Comparison of ENCODE assay signal across 8 cellular contexts in genomic region chr16:66483689-66484452, GRCh38. TPM values are rescaled to one million over a fixed set of nuclear protein-coding genes. Genes with fewer than 3 reads are reported as not detected.
DNase-seq lines count a peak whose midpoint lies in the region; ATAC-seq and TF ChIP-seq lines count a peak whose summit lies in the region.

No MANE protein-coding gene starts in this region.

- ATAC-seq in GM19328 (IDR thresholded peaks at IDR 0.05; ENCODE audit: unreplicated experiment) (peak; percentile 62), IMR-90 (ENCODE audit: low read depth) (peak; percentile 89)
- peak; percentile 75 for ATAC-seq in activated T-helper 17 cell treated with anti-CD3 and anti-CD28 coated beads, Interleukin-2, amount 50 U/mL, for 72 hours (replicated peaks)

- peak overlapping the region; percentile 50 for H3K4me3 Mint-ChIP-seq in activated T-helper 17 cell treated with anti-CD3 and anti-CD28 coated beads, Interleukin-2, amount 50 U/mL, for 72 hours

- H3K27me3 ChIP-seq in IMR-90 (ENCODE audit: control insufficient read depth, insufficient read depth, low read length) (no peaks in the 10 kb centered on the region), testis (no peaks in the 10 kb centered on the region)

- H3K27me3 Mint-ChIP-seq in activated T-helper 17 cell treated with anti-CD3 and anti-CD28 coated beads, Interleukin-2, amount 50 U/mL, for 72 hours: no peaks in the 10 kb centered on the region

- no peak overlapping the region for H4K5ac ChIP-seq in IMR-90 (ENCODE audit: low read depth, low read length)

- no peak overlapping the region for H2BK20ac ChIP-seq in IMR-90 (ENCODE audit: low read depth, low read length)

- H2BK5ac ChIP-seq in IMR-90 (ENCODE audit: low read depth, low read length, poor library complexity, severe bottlenecking): no peak overlapping the region

- H2BK120ac ChIP-seq in IMR-90 (ENCODE audit: low read depth, low read length): no peak overlapping the region

- H3K36me3 ChIP-seq in IMR-90 (ENCODE audit: control insufficient read depth, insufficient read depth, low read length) (no peaks in the 10 kb centered on the region), testis (ENCODE audit: low read depth, missing control alignments) (no peaks in the 10 kb centered on the region)

- no peak overlapping the region for H3K14ac ChIP-seq in IMR-90 (replicated peaks; ENCODE audit: low read depth, low read length)

- TF ChIP-seq POLR2A in IMR-90 (IDR thresholded peaks at IDR 0.05; ENCODE audit: low read depth, low read length) (0 out of 2 replicates have a peak, but pooled peaks have one; percentile 30), testis (IDR thresholded peaks at IDR 0.05) (no peak)

- H3K4me3 ChIP-seq in IMR-90 (ENCODE audit: insufficient read depth, low read depth, low read length) (no peak overlapping the region), testis (no peak overlapping the region)

- H2AK5ac ChIP-seq in IMR-90 (ENCODE audit: low read depth, low read length): no peak overlapping the region; the same call in 1 of the 2 replicates

- H3K4me1 ChIP-seq in IMR-90 (ENCODE audit: control insufficient read depth, insufficient read depth, low read length): peaks cover 11% of the 10 kb centered on the region; the same call in 1 of the 2 replicates
- peaks cover 32% of the 10 kb centered on the region for H3K4me1 ChIP-seq in testis

- H4K8ac ChIP-seq in IMR-90 (ENCODE audit: low read depth in 2 of 2, low read length in 2 of 2): no peak overlapping the region

- CTCF ChIA-PET in IMR-90 (lab: Yijun Ruan, JAX): interaction anchor here (1.6 kb wide), 1 partner anchor 77 kb away, joined by 5 read pairs; no protein-coding TSS in a partner anchor

- POLR2A ChIA-PET in IMR-90 (lab: Charles Lee; ENCODE audit: unreplicated experiment): no interaction called here

- intact Hi-C loops in IMR-90 (cut with micrococcal nuclease) (loop anchor here (1.0 to 5.0 kb wide), 4 partner anchors 78 to 207 kb away; partner anchors contain the start of gene CMTM3), testis (cut with DNase I; ENCODE audit: low total_unique reads) (loop anchor here (10.0 kb wide), 2 partner anchors 119 to 121 kb away; partner anchors contain the start of genes CDH5 and CMTM3)

- H3K9ac ChIP-seq in IMR-90 (ENCODE audit: low read depth, low read length): no peak overlapping the region

- H3K27ac Mint-ChIP-seq in activated T-helper 17 cell treated with anti-CD3 and anti-CD28 coated beads, Interleukin-2, amount 50 U/mL, for 72 hours: peak overlapping the region; percentile 63

- peak; percentile 87 for DNase-seq in CD1c-positive myeloid dendritic cell (ENCODE audit: extremely low spot score)
- peak; percentile 63 for DNase-seq in IMR-90
- DNase-seq in RPMI8226: peak; percentile 84
- DNase-seq in fibroblast of the conjunctiva (ENCODE audit: low read depth): peak; percentile 47
- peak; percentile 36 for DNase-seq in occipital lobe (lab: John Stamatoyannopoulos, UW)
- DNase-seq in testis: peak; percentile 80

- H4K91ac ChIP-seq in IMR-90 (ENCODE audit: insufficient read depth, low read depth, low read length): no peak overlapping the region

- dilution Hi-C loops in IMR-90 (cut with HindIII; ENCODE audit: low sequenced_read_pairs, unreplicated experiment): no loop called here

- no peaks in the 10 kb centered on the region for H3K9me3 Mint-ChIP-seq in activated T-helper 17 cell treated with anti-CD3 and anti-CD28 coated beads, Interleukin-2, amount 50 U/mL, for 72 hours

- H3K27ac ChIP-seq in IMR-90 (ENCODE audit: insufficient read depth, low read length) (no peak overlapping the region), testis (no peak overlapping the region)

- in situ Hi-C loops in IMR-90 (cut with MboI; ENCODE audit: low sequenced_read_pairs): no loop called here

- TF ChIP-seq CTCF in IMR-90 (conservative IDR thresholded peaks at IDR 0.05; ENCODE audit: low read depth, low read length) (peak; percentile 97), testis (IDR thresholded peaks at IDR 0.05) (peak; percentile 87 to 90 (median 88))

- H2BK15ac ChIP-seq in IMR-90 (ENCODE audit: low read depth, low read length): no peak overlapping the region

- peaks cover 12% of the 10 kb centered on the region for H3K4me1 Mint-ChIP-seq in activated T-helper 17 cell treated with anti-CD3 and anti-CD28 coated beads, Interleukin-2, amount 50 U/mL, for 72 hours

- H3K36me3 Mint-ChIP-seq in activated T-helper 17 cell treated with anti-CD3 and anti-CD28 coated beads, Interleukin-2, amount 50 U/mL, for 72 hours (ENCODE audit: low read depth): no peaks in the 10 kb centered on the region

- no peak overlapping the region for H3K56ac ChIP-seq in IMR-90 (ENCODE audit: extremely low read depth, insufficient read depth, low read length)

- 0 out of 2 replicates have a peak, but pooled peaks cover 3% of the 10 kb centered on the region for H3K9me1 ChIP-seq in IMR-90 (ENCODE audit: insufficient read depth, low read length)

- no peak overlapping the region for H3K18ac ChIP-seq in IMR-90 (ENCODE audit: low read depth, low read length)

- H2AK9ac ChIP-seq in IMR-90 (replicated peaks; ENCODE audit: low read depth, low read length, poor library complexity): no peak overlapping the region

- H3K9me3 ChIP-seq in IMR-90 (ENCODE audit: control insufficient read depth, insufficient read depth, low read length) (0 out of 2 replicates have a peak, but pooled peaks cover 3% of the 10 kb centered on the region), testis (no peaks in the 10 kb centered on the region)

- peak overlapping the region; percentile 64 for H2AFZ ChIP-seq in IMR-90 (replicated peaks; ENCODE audit: low read length, poor library complexity)

- BruUV-seq in IMR-90 (replicated peaks; lab: Mats Ljungman, UMichigan): no TSS peak

- peak; percentile 95 for TF ChIP-seq RAD21 in IMR-90 (IDR thresholded peaks at IDR 0.05; ENCODE audit: low read length)

- H3K4me2 ChIP-seq in IMR-90 (ENCODE audit: low read depth, low read length): no peak overlapping the region

- no peak overlapping the region for H3K23ac ChIP-seq in IMR-90 (ENCODE audit: low read depth, low read length)

- whole genome bisulfite sequencing in IMR-90 (ENCODE audit: extremely low coverage in 2 of 2, insufficient read length in 1 of 2), 2 experiments: 39% methylated on average over 3 of the region's 14 CpGs; no CpG with 5 or more reads in 1 of the 2 experiments
- WGBS in testis, 2 donors: 57 to 58% methylated on average over 14 of the region's 14 CpGs

- H3K79me1 ChIP-seq in IMR-90 (ENCODE audit: low read depth in 1 of 2, low read length in 2 of 2): no peaks in the 10 kb centered on the region

- no peak overlapping the region for H3K4ac ChIP-seq in IMR-90 (ENCODE audit: low read depth, low read length)

- no peaks in the 10 kb centered on the region for H4K20me1 ChIP-seq in IMR-90 (ENCODE audit: insufficient read depth, low read length)

TF ChIP-seq in IMR-90, 13 proteins besides CTCF, POLR2A, EP300 and RAD21:
- TF ChIP-seq USF2 (IDR thresholded peaks at IDR 0.05; ENCODE audit: low read depth, low read length) (no peak), ELK1 (IDR thresholded peaks at IDR 0.05; ENCODE audit: borderline replicate concordance, low read depth, low read length) (no peak), CEBPB (IDR thresholded peaks at IDR 0.05; ENCODE audit: low read depth, low read length) (no peak), NFE2L2 (IDR thresholded peaks at IDR 0.05; ENCODE audit: low read depth, low read length) (no peak), RCOR1 (IDR thresholded peaks at IDR 0.05; ENCODE audit: insufficient replicate concordance, low read length) (no peak), SMC3 (IDR thresholded peaks at IDR 0.05; ENCODE audit: low read depth, low read length) (peak; percentile 92), MAFK (IDR thresholded peaks at IDR 0.05; ENCODE audit: low read depth, low read length) (0 out of 2 replicates have a peak, but pooled peaks have one; percentile 2), CHD1 (IDR thresholded peaks at IDR 0.05; ENCODE audit: low read depth, low read length) (no peak), MAZ (IDR thresholded peaks at IDR 0.05; ENCODE audit: borderline replicate concordance, low read depth, low read length) (peak; percentile 94; the same call in 1 of the 2 replicates), FOS (IDR thresholded peaks at IDR 0.05; ENCODE audit: low read depth, low read length) (no peak)

RNA-seq across cellular contexts. Expression of gene BEAN1, which starts 56.8 kb away (rescaled TPM):
- not detected in 2 replicates for total RNA-seq in IMR-90 (2012; rRNA removed)
- polyA plus RNA-seq in IMR-90 (2012; rRNA removed): not detected in 2 replicates
- polyA plus RNA-seq in IMR-90 (2012; cell fraction: cytosol; rRNA removed): not detected in 2 replicates
- polyA plus RNA-seq in IMR-90 (2012; cell fraction: nucleus; rRNA removed; ENCODE audit: low replicate concordance): 0.13 TPM in 1 of 2 replicates, not detected in the other
- not detected for total RNA-seq in activated T-helper 17 cell treated with anti-CD3 and anti-CD28 coated beads, Interleukin-2, amount 50 U/mL, for 72 hours
- 4.1 TPM for total RNA-seq in occipital lobe
- total RNA-seq in testis: 1 to 10 TPM; 4.2 to 6.1 TPM
- polyA plus RNA-seq in testis (ENCODE audit: insufficient read depth, low read depth, low replicate concordance): 18.0 TPM

Comparison
In these comparisons a context has a peak if more than half of its experiments do, and no peak if none do; other contexts are left out.
1. DNase-seq: peak in every context shown above with its lines; median percentile 87 in CD1c-positive myeloid dendritic cell; 84 in RPMI8226; 80 in testis; 63 in IMR-90; 47 in fibroblast of the conjunctiva; 36 in occipital lobe.